11 cellular contexts compared by ENCODE assay signal in genomic region chr3:23739536-23739935, GRCh38.
A peak's percentile ranks its signal among the peaks of the same experiment; 100 is the strongest.
DNase-seq lines count a peak whose midpoint lies in the region; ATAC-seq, FAIRE-seq and TF ChIP-seq lines count a peak whose summit lies in the region.
"Had no signal": no experiment of that assay in that cellular context is flagged by ENCODE, and none has a peak within 500 bp of the region (broad histone marks: within the 10 kb centered on the region; RNA-seq: fewer than 3 reads in every experiment).

No MANE protein-coding gene starts in this region.

- peaks cover 7% of the 10 kb centered on the region for H3K27me3 ChIP-seq in adipocyte (replicated peaks; ENCODE audit: control insufficient read depth, insufficient read depth, low read length)
- no peaks in the 10 kb centered on the region for H3K27me3 ChIP-seq in keratinocyte (ENCODE audit: control insufficient read depth, extremely low read depth, insufficient read depth, low read length)
- H3K27me3 ChIP-seq: Peyer's patch had no signal

- H3K9me3 ChIP-seq in adipocyte (ENCODE audit: control insufficient read depth, low read length): no peaks in the 10 kb centered on the region
- H3K9me3 ChIP-seq in keratinocyte (ENCODE audit: control insufficient read depth, low read depth, low read length): no peaks in the 10 kb centered on the region
- H3K9me3 ChIP-seq: Peyer's patch had no signal

- ATAC-seq in GM21723 (IDR thresholded peaks at IDR 0.05; ENCODE audit: unreplicated experiment): no peak
- no peak for ATAC-seq in HG03521 (IDR thresholded peaks at IDR 0.05; ENCODE audit: unreplicated experiment)
- ATAC-seq: CD8-positive, alpha-beta T cell had no signal

- FAIRE-seq in keratinocyte (lab: Jason Lieb, UNC): peak; percentile 63

- H3K9ac ChIP-seq in adipocyte (ENCODE audit: low read length): peak overlapping the region; percentile 70
- H3K9ac ChIP-seq in keratinocyte (ENCODE audit: control insufficient read depth, extremely low read depth, insufficient read depth, low read length): peak overlapping the region; percentile 35

- no peak overlapping the region for H2AFZ ChIP-seq in keratinocyte (ENCODE audit: control insufficient read depth, low read length)

- no peaks in the 10 kb centered on the region for H3K9me1 ChIP-seq in keratinocyte (ENCODE audit: control insufficient read depth, extremely low read depth, insufficient read depth, low read length)

- H3K4me2 ChIP-seq in keratinocyte (ENCODE audit: control insufficient read depth, extremely low read depth, insufficient read depth, low read depth, low read length): peak overlapping the region; percentile 62

- H3K4me1 ChIP-seq in adipocyte (ENCODE audit: control insufficient read depth, insufficient read depth, low read length): peaks cover 38% of the 10 kb centered on the region
- H3K4me1 ChIP-seq in keratinocyte (ENCODE audit: control insufficient read depth, extremely low read depth, insufficient read depth, low read length): peaks cover 39% of the 10 kb centered on the region

- DNase-seq in AG09309 (ENCODE audit: low read depth): peak; percentile 40
- peak; percentile 74 to 89 for DNase-seq in Kasumi-1 (lab: John Stamatoyannopoulos, UW)
- peak; percentile 71 for DNase-seq in adipocyte (ENCODE audit: low read depth)
- no peak for DNase-seq in keratinocyte (ENCODE audit: low read depth, low spot score)
- DNase-seq in inferior parietal cortex (ENCODE audit: extremely low spot score): no peak
- DNase-seq in NCI-H524 (lab: John Stamatoyannopoulos, UW): no peak
- DNase-seq: activated CD8-positive, alpha-beta memory T cell treated with anti-CD3 and anti-CD28 coated beads for 24 hours; CD8-positive, alpha-beta T cell; Peyer's patch had no signal

- dilution Hi-C loops in keratinocyte (cut with MboI; ENCODE audit: extremely low pct_ligation_motif_present, low sequenced_read_pairs): no loop called here

- no peak for TF ChIP-seq CTCF in AG09309 (IDR thresholded peaks at IDR 0.05; ENCODE audit: control insufficient read depth, insufficient read depth, low read depth, low read length, missing control alignments)
- no peak for TF ChIP-seq CTCF in keratinocyte (optimal IDR thresholded peaks at IDR 0.05 in 1 of 3, IDR thresholded peaks at IDR 0.05 in 1 of 3, conservative IDR thresholded peaks at IDR 0.05 in 1 of 3; ENCODE audit: extremely low read depth in 1 of 3, insufficient read depth in 2 of 3, low read length in 3 of 3)

- H3K36me3 ChIP-seq in adipocyte (ENCODE audit: control insufficient read depth, insufficient read depth, low read length, severe bottlenecking) (no peaks in the 10 kb centered on the region), keratinocyte (ENCODE audit: control insufficient read depth in 2 of 2, extremely low read depth in 1 of 2, insufficient read depth in 2 of 2, low read length in 2 of 2) (no peaks in the 10 kb centered on the region)
- H3K36me3 ChIP-seq: Peyer's patch had no signal

- no peaks in the 10 kb centered on the region for H3K79me2 ChIP-seq in keratinocyte (ENCODE audit: control insufficient read depth, insufficient read depth, low read length)

- no peak overlapping the region for H3K4me3 ChIP-seq in AG09309 (ENCODE audit: control insufficient read depth, low read depth, low read length)
- peak overlapping the region; percentile 26 for H3K4me3 ChIP-seq in adipocyte (ENCODE audit: low read length)
- peak overlapping the region in 1 of 3 experiments; percentile 3 for H3K4me3 ChIP-seq in keratinocyte (ENCODE audit: control insufficient read depth in 2 of 3, extremely low read depth in 1 of 3, insufficient read depth in 2 of 3, low read depth in 1 of 3, low read length in 3 of 3)
- H3K4me3 ChIP-seq: Peyer's patch had no signal

- H4K20me1 ChIP-seq in keratinocyte (ENCODE audit: control insufficient read depth, extremely low read depth, insufficient read depth, low read length): no peaks in the 10 kb centered on the region

- H3K27ac ChIP-seq in keratinocyte (ENCODE audit: control insufficient read depth, insufficient read depth, low read length): peak overlapping the region; percentile 86
- H3K27ac ChIP-seq: Peyer's patch had no signal

Comparison
In these comparisons a context has a peak if more than half of its experiments do, and no peak if none do; other contexts are left out.
1. DNase-seq: peak in AG09309 (single experiment), Kasumi-1 (2 of 2) and adipocyte (single experiment); none in keratinocyte (single experiment), inferior parietal cortex (single experiment) and NCI-H524 (0 of 2).